In genomic region chrX:39427492-39428289, GRCh38 we compare ENCODE assay signal across 10 cellular contexts.
DNase-seq lines count a peak whose midpoint lies in the region; ATAC-seq, FAIRE-seq and TF ChIP-seq lines count a peak whose summit lies in the region.
"Had no signal": no experiment of that assay in that cellular context is flagged by ENCODE, and none has a peak within 500 bp of the region (broad histone marks: within the 10 kb centered on the region; RNA-seq: fewer than 3 reads in every experiment).

No MANE protein-coding gene starts in this region.

- peak overlapping the region; percentile 11 to 68 for H3K4me3 Mint-ChIP-seq in activated T-cell treated with anti-CD3 and anti-CD28 coated beads, Interleukin-2, amount 50 U/mL, for 72 hours

- no peak overlapping the region for H3K27ac ChIP-seq in keratinocyte (ENCODE audit: control insufficient read depth, insufficient read depth, low read length)

- H3K36me3 ChIP-seq in keratinocyte (ENCODE audit: control insufficient read depth in 2 of 2, extremely low read depth in 1 of 2, insufficient read depth in 2 of 2, low read length in 2 of 2): no peaks in the 10 kb centered on the region

- no peak for TF ChIP-seq CTCF in keratinocyte (optimal IDR thresholded peaks at IDR 0.05 in 1 of 3, IDR thresholded peaks at IDR 0.05 in 1 of 3, conservative IDR thresholded peaks at IDR 0.05 in 1 of 3; ENCODE audit: extremely low read depth in 1 of 3, insufficient read depth in 2 of 3, low read length in 3 of 3)

- ATAC-seq in activated T-cell treated with anti-CD3 and anti-CD28 coated beads, Interleukin-2, amount 50 U/mL, for 72 hours (replicated peaks in 1 of 2): peak; percentile 79 to 84
- ATAC-seq in HG03442 (IDR thresholded peaks at IDR 0.05; ENCODE audit: unreplicated experiment): no peak

- peaks cover 4 to 6% of the 10 kb centered on the region in 2 donors for H3K9me3 Mint-ChIP-seq in activated T-cell treated with anti-CD3 and anti-CD28 coated beads, Interleukin-2, amount 50 U/mL, for 72 hours

- H2AFZ ChIP-seq in keratinocyte (ENCODE audit: control insufficient read depth, low read length): no peak overlapping the region

- no peaks in the 10 kb centered on the region for H3K9me3 ChIP-seq in keratinocyte (ENCODE audit: control insufficient read depth, low read depth, low read length)

- peaks cover 2 to 22% of the 10 kb centered on the region in 2 donors for H3K36me3 Mint-ChIP-seq in activated T-cell treated with anti-CD3 and anti-CD28 coated beads, Interleukin-2, amount 50 U/mL, for 72 hours (ENCODE audit: insufficient read depth in 2 of 2)

- H4K20me1 ChIP-seq in keratinocyte (ENCODE audit: control insufficient read depth, extremely low read depth, insufficient read depth, low read length): no peaks in the 10 kb centered on the region

- H3K27me3 Mint-ChIP-seq in activated T-cell treated with anti-CD3 and anti-CD28 coated beads, Interleukin-2, amount 50 U/mL, for 72 hours (ENCODE audit: low read depth): peaks cover 12% of the 10 kb centered on the region

- peaks cover 74% of the 10 kb centered on the region for H3K4me1 Mint-ChIP-seq in activated T-cell treated with anti-CD3 and anti-CD28 coated beads, Interleukin-2, amount 50 U/mL, for 72 hours (ENCODE audit: low read depth)

- DNase-seq in AG08395 (ENCODE audit: low spot score) (peak; percentile 60), HT1080 (ENCODE audit: low read depth) (peak; percentile 4), keratinocyte (ENCODE audit: low read depth, low spot score) (peak; percentile 1), NCI-H2171 (lab: John Stamatoyannopoulos, UW) (no peak), NCI-H345 treated with DMSO at 0.1 percent for 48 hours (lab: John Stamatoyannopoulos, UW; ENCODE audit: unreplicated experiment) (no peak), GOT3 (lab: John Stamatoyannopoulos, UW) (no peak)
- peak; percentile 55 to 58 for DNase-seq in activated T-cell treated with anti-CD3 and anti-CD28 coated beads, Interleukin-2, amount 50 U/mL, for 72 hours
- DNase-seq: activated CD4-positive, CD25-positive, alpha-beta regulatory T cell had no signal

- H3K27me3 ChIP-seq in keratinocyte (ENCODE audit: control insufficient read depth, extremely low read depth, insufficient read depth, low read length): peaks cover 3% of the 10 kb centered on the region

- H3K9ac ChIP-seq in keratinocyte (ENCODE audit: control insufficient read depth, extremely low read depth, insufficient read depth, low read length): no peak overlapping the region

- no peak overlapping the region for H3K4me3 ChIP-seq in keratinocyte (ENCODE audit: control insufficient read depth in 2 of 3, extremely low read depth in 1 of 3, insufficient read depth in 2 of 3, low read depth in 1 of 3, low read length in 3 of 3)

- no peak for FAIRE-seq in keratinocyte (lab: Jason Lieb, UNC)
- FAIRE-seq: endometrium had no signal

- H3K9me1 ChIP-seq in keratinocyte (ENCODE audit: control insufficient read depth, extremely low read depth, insufficient read depth, low read length): no peaks in the 10 kb centered on the region

- dilution Hi-C loops in keratinocyte (cut with MboI; ENCODE audit: extremely low pct_ligation_motif_present, low sequenced_read_pairs): no loop called here

- H3K79me2 ChIP-seq in keratinocyte (ENCODE audit: control insufficient read depth, insufficient read depth, low read length): no peaks in the 10 kb centered on the region

- peak overlapping the region; percentile 72 for H3K27ac Mint-ChIP-seq in activated T-cell treated with anti-CD3 and anti-CD28 coated beads, Interleukin-2, amount 50 U/mL, for 72 hours

- no peaks in the 10 kb centered on the region for H3K4me1 ChIP-seq in keratinocyte (ENCODE audit: control insufficient read depth, extremely low read depth, insufficient read depth, low read length)

- H3K4me2 ChIP-seq in keratinocyte (ENCODE audit: control insufficient read depth, extremely low read depth, insufficient read depth, low read depth, low read length): no peak overlapping the region

Comparison
In these comparisons a context has a peak if more than half of its experiments do, and no peak if none do; other contexts are left out.
1. DNase-seq: peak in AG08395 (single experiment), HT1080 (single experiment), activated T-cell treated with anti-CD3 and anti-CD28 coated beads, Interleukin-2, amount 50 U/mL, for 72 hours (2 of 2) and keratinocyte (single experiment); none in NCI-H2171 (single experiment), NCI-H345 treated with DMSO at 0.1 percent for 48 hours (single experiment) and GOT3 (single experiment).